ENCODE assay signal across 26 cellular contexts in the genomic region with DNA sequence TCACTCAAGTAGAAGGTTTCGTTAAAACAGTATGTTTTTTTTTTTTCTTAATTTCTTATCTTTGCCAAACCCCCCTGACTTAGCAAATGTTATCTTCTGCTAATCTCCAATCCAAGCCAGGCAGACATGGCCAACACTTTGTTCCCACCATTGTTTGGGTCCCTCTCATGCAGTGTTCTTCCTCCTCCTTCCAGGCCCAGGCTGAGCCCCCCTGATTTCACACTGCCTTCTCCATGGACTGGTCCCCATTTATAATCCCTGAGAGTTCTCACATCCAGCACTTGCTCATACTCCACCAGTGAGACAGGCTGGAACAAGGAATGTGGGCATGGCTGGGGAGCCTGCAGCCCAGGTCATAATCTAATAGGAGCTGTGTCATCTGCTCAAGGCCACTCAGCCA.
"Had no signal": no experiment of that assay in that cellular context is flagged by ENCODE, and none has a peak within 500 bp of the region (broad histone marks: within the 10 kb centered on the region; RNA-seq: fewer than 3 reads in every experiment).

No MANE protein-coding gene starts in this region.

- H3K36me3 ChIP-seq: adrenal gland, brain microvascular endothelial cell, heart left ventricle, spleen, suprapubic skin, tibial artery had no signal

- H3K27ac ChIP-seq: adrenal gland, brain microvascular endothelial cell, coronary artery, foreskin keratinocyte, heart left ventricle, spleen, suprapubic skin, tibial artery had no signal

- H3K9me3 ChIP-seq: adrenal gland, heart left ventricle, spleen, suprapubic skin, tibial artery had no signal

- H3K27me3 ChIP-seq: adrenal gland, brain microvascular endothelial cell, dorsolateral prefrontal cortex, foreskin keratinocyte, heart left ventricle, spleen, suprapubic skin, tibial artery had no signal

- H3K4me3 ChIP-seq: adrenal gland, coronary artery, dorsolateral prefrontal cortex, heart left ventricle, spleen, suprapubic skin, tibial artery had no signal

- ATAC-seq: foreskin keratinocyte, heart left ventricle, natural killer cell had no signal

- H3K4me1 ChIP-seq: adrenal gland, foreskin keratinocyte, heart left ventricle, spleen, suprapubic skin, tibial artery had no signal

- DNase-seq: activated CD4-positive, alpha-beta memory T cell treated with anti-CD3 and anti-CD28 coated beads for 36 hours; activated CD4-positive, alpha-beta T cell treated with anti-CD3 and anti-CD28 coated beads for 48 hours; activated CD4-positive, CD25-positive, alpha-beta regulatory T cell; activated CD8-positive, alpha-beta memory T cell treated with anti-CD3 and anti-CD28 coated beads, Interleukin-2, amount 50 U/mL, for 4 hours; activated effector memory CD4-positive, alpha-beta T cell treated with anti-CD3 and anti-CD28 coated beads, Interleukin-2, amount 50 U/mL, for 16 hours; activated naive CD4-positive, alpha-beta T cell treated with anti-CD3 and anti-CD28 coated beads for 36 hours; activated naive CD8-positive, alpha-beta T cell treated with anti-CD3 and anti-CD28 coated beads for 36 hours; activated T-cell treated with anti-CD3 and anti-CD28 coated beads, Interleukin-2, amount 50 U/mL, for 1 hour; aorta; brain microvascular endothelial cell; dorsolateral prefrontal cortex; effector memory CD4-positive, alpha-beta T cell; foreskin keratinocyte; heart left ventricle; hypothalamus; immature natural killer cell; kidney; natural killer cell; right cardiac atrium; spleen; stimulated activated naive CD4-positive, alpha-beta T cell; T-helper 2 cell; tibial artery had no signal
